Comparison of ENCODE assay signal across 36 cellular contexts in genomic region chr5:31674371-31674770, GRCh38. TPM values are rescaled to one million over a fixed set of nuclear protein-coding genes. Genes with fewer than 3 reads are reported as not detected.
"Had no signal": no experiment of that assay in that cellular context is flagged by ENCODE, and none has a peak within 500 bp of the region (broad histone marks: within the 10 kb centered on the region; RNA-seq: fewer than 3 reads in every experiment).

No MANE protein-coding gene starts in this region.

- H3K27ac Mint-ChIP-seq: activated CD4-positive, alpha-beta memory T cell treated with anti-CD3 and anti-CD28 coated beads for 36 hours; activated CD4-positive, alpha-beta T cell treated with anti-CD3 and anti-CD28 coated beads for 36 hours; activated CD4-positive, alpha-beta T cell treated with anti-CD3 and anti-CD28 coated beads, Interleukin-2, amount 10 ng/mL, durations not matched to agents 24 days and 14 days; activated CD8-positive, alpha-beta memory T cell treated with anti-CD3 and anti-CD28 coated beads, Interleukin-2, amount 10 ng/mL, durations not matched to agents 7 days and 5 days; activated CD8-positive, alpha-beta T cell treated with anti-CD3 and anti-CD28 coated beads, Interleukin-2, amount 10 ng/mL, durations not matched to agents 7 days and 5 days; activated naive CD4-positive, alpha-beta T cell treated with anti-CD3 and anti-CD28 coated beads for 36 hours; activated naive CD4-positive, alpha-beta T cell treated with anti-CD3 and anti-CD28 coated beads, Interleukin-2, amount 50 U/mL, for 24 hours; activated naive CD8-positive, alpha-beta T cell treated with anti-CD3 and anti-CD28 coated beads for 36 hours; activated naive CD8-positive, alpha-beta T cell treated with anti-CD3 and anti-CD28 coated beads, Interleukin-2, amount 50 U/mL, for 24 hours; activated T-helper 1 cell treated with anti-CD3 and anti-CD28 coated beads, Interleukin-12 subunit alpha, Interleukin-12 subunit beta, Interleukin-2, Interleukin-4 antibody, amounts not matched to agents 30 ng/mL and 10 ng/mL and 1 ng/mL, durations not matched to agents 14 hours and 24 hours and 36 hours; activated T-helper 2 cell treated with anti-CD3 and anti-CD28 coated beads, Interferon-gamma antibody, Interleukin-2, Interleukin-4, amounts not matched to agents 10 μg/mL and 5 μg/mL and 100 μg/mL, durations not matched to agents 14 hours and 24 hours and 36 hours; dendritic cell treated with granulocyte-macrophage colony-stimulating factor and Interleukin-4, amounts not matched to agents 40 ng/mL and 50 ng/mL, for 4 days had no signal

- H3K4me1 Mint-ChIP-seq: activated CD4-positive, alpha-beta T cell treated with anti-CD3 and anti-CD28 coated beads for 36 hours; activated CD4-positive, alpha-beta T cell treated with anti-CD3 and anti-CD28 coated beads, Interleukin-2, amount 10 ng/mL, durations not matched to agents 24 days and 14 days; activated CD8-positive, alpha-beta memory T cell treated with anti-CD3 and anti-CD28 coated beads, Interleukin-2, amount 10 ng/mL, durations not matched to agents 7 days and 5 days; activated naive CD4-positive, alpha-beta T cell treated with anti-CD3 and anti-CD28 coated beads, Interleukin-2, amount 50 U/mL, for 24 hours; activated naive CD8-positive, alpha-beta T cell treated with anti-CD3 and anti-CD28 coated beads for 36 hours; activated naive CD8-positive, alpha-beta T cell treated with anti-CD3 and anti-CD28 coated beads, Interleukin-2, amount 50 U/mL, for 24 hours had no signal

- H3K9me3 ChIP-seq: adrenal gland, body of pancreas, colonic mucosa, esophagus squamous epithelium, gastrocnemius medialis had no signal

- H3K4me3 ChIP-seq: adrenal gland, body of pancreas, cardiac muscle cell, colonic mucosa, dorsolateral prefrontal cortex, esophagus squamous epithelium, gastrocnemius medialis had no signal

- H3K9me3 Mint-ChIP-seq: activated naive CD4-positive, alpha-beta T cell treated with anti-CD3 and anti-CD28 coated beads for 36 hours; activated naive CD4-positive, alpha-beta T cell treated with anti-CD3 and anti-CD28 coated beads, Interleukin-2, amount 50 U/mL, for 24 hours; activated T-helper 1 cell treated with anti-CD3 and anti-CD28 coated beads, Interleukin-12 subunit alpha, Interleukin-12 subunit beta, Interleukin-2, Interleukin-4 antibody, amounts not matched to agents 30 ng/mL and 10 ng/mL and 1 ng/mL, durations not matched to agents 14 hours and 24 hours and 36 hours; activated T-helper 2 cell treated with anti-CD3 and anti-CD28 coated beads, Interferon-gamma antibody, Interleukin-2, Interleukin-4, amounts not matched to agents 10 μg/mL and 5 μg/mL and 100 μg/mL, durations not matched to agents 14 hours and 24 hours and 36 hours; dendritic cell treated with granulocyte-macrophage colony-stimulating factor and Interleukin-4, amounts not matched to agents 40 ng/mL and 50 ng/mL, for 4 days had no signal

- H3K27ac ChIP-seq: body of pancreas, cardiac muscle cell, colonic mucosa, dorsolateral prefrontal cortex, epithelial cell of prostate, esophagus squamous epithelium, foreskin keratinocyte, gastrocnemius medialis had no signal

- H3K27me3 Mint-ChIP-seq: activated CD4-positive, alpha-beta memory T cell treated with anti-CD3 and anti-CD28 coated beads for 36 hours; activated CD4-positive, alpha-beta T cell treated with anti-CD3 and anti-CD28 coated beads for 36 hours; activated CD4-positive, alpha-beta T cell treated with anti-CD3 and anti-CD28 coated beads, Interleukin-2, amount 10 ng/mL, durations not matched to agents 24 days and 14 days; activated CD8-positive, alpha-beta memory T cell treated with anti-CD3 and anti-CD28 coated beads, Interleukin-2, amount 10 ng/mL, durations not matched to agents 7 days and 5 days; activated naive CD8-positive, alpha-beta T cell treated with anti-CD3 and anti-CD28 coated beads for 36 hours; activated naive CD8-positive, alpha-beta T cell treated with anti-CD3 and anti-CD28 coated beads, Interleukin-2, amount 50 U/mL, for 24 hours; dendritic cell treated with granulocyte-macrophage colony-stimulating factor and Interleukin-4, amounts not matched to agents 40 ng/mL and 50 ng/mL, for 4 days; effector memory CD8-positive, alpha-beta T cell had no signal

- H3K4me3 Mint-ChIP-seq: activated CD4-positive, alpha-beta memory T cell treated with anti-CD3 and anti-CD28 coated beads for 36 hours; activated CD4-positive, alpha-beta T cell treated with anti-CD3 and anti-CD28 coated beads for 36 hours; activated CD4-positive, alpha-beta T cell treated with anti-CD3 and anti-CD28 coated beads, Interleukin-2, amount 10 ng/mL, durations not matched to agents 24 days and 14 days; activated CD8-positive, alpha-beta memory T cell treated with anti-CD3 and anti-CD28 coated beads, Interleukin-2, amount 10 ng/mL, durations not matched to agents 7 days and 5 days; activated CD8-positive, alpha-beta T cell treated with anti-CD3 and anti-CD28 coated beads, Interleukin-2, amount 10 ng/mL, durations not matched to agents 7 days and 5 days; activated naive CD4-positive, alpha-beta T cell treated with anti-CD3 and anti-CD28 coated beads for 36 hours; activated naive CD4-positive, alpha-beta T cell treated with anti-CD3 and anti-CD28 coated beads, Interleukin-2, amount 50 U/mL, for 24 hours; activated naive CD8-positive, alpha-beta T cell treated with anti-CD3 and anti-CD28 coated beads for 36 hours; activated naive CD8-positive, alpha-beta T cell treated with anti-CD3 and anti-CD28 coated beads, Interleukin-2, amount 50 U/mL, for 24 hours; activated T-helper 1 cell treated with anti-CD3 and anti-CD28 coated beads, Interleukin-12 subunit alpha, Interleukin-12 subunit beta, Interleukin-2, Interleukin-4 antibody, amounts not matched to agents 30 ng/mL and 10 ng/mL and 1 ng/mL, durations not matched to agents 14 hours and 24 hours and 36 hours; dendritic cell treated with granulocyte-macrophage colony-stimulating factor and Interleukin-4, amounts not matched to agents 40 ng/mL and 50 ng/mL, for 4 days; effector memory CD8-positive, alpha-beta T cell had no signal

- H3K36me3 Mint-ChIP-seq: activated CD4-positive, alpha-beta memory T cell treated with anti-CD3 and anti-CD28 coated beads for 36 hours; activated CD8-positive, alpha-beta memory T cell treated with anti-CD3 and anti-CD28 coated beads, Interleukin-2, amount 10 ng/mL, durations not matched to agents 7 days and 5 days; activated naive CD4-positive, alpha-beta T cell treated with anti-CD3 and anti-CD28 coated beads, Interleukin-2, amount 50 U/mL, for 24 hours; activated naive CD8-positive, alpha-beta T cell treated with anti-CD3 and anti-CD28 coated beads for 36 hours had no signal

- H3K4me1 ChIP-seq: body of pancreas, colonic mucosa, esophagus squamous epithelium, foreskin keratinocyte, gastrocnemius medialis had no signal

- H3K27me3 ChIP-seq: adrenal gland, body of pancreas, cardiac muscle cell, colonic mucosa, dorsolateral prefrontal cortex, esophagus squamous epithelium, foreskin keratinocyte, gastrocnemius medialis had no signal

- ATAC-seq: activated CD4-positive, alpha-beta T cell treated with anti-CD3 and anti-CD28 coated beads for 36 hours; activated CD8-positive, alpha-beta memory T cell treated with anti-CD3 and anti-CD28 coated beads, Interleukin-2, amount 10 ng/mL, durations not matched to agents 7 days and 5 days; activated CD8-positive, alpha-beta T cell treated with anti-CD3 and anti-CD28 coated beads, Interleukin-2, amount 10 ng/mL, durations not matched to agents 7 days and 5 days; activated naive CD8-positive, alpha-beta T cell treated with anti-CD3 and anti-CD28 coated beads, Interleukin-2, amount 50 U/mL, for 24 hours; body of pancreas; effector memory CD8-positive, alpha-beta T cell; foreskin keratinocyte; gastrocnemius medialis had no signal

- DNase-seq: activated CD4-positive, alpha-beta memory T cell treated with anti-CD3 and anti-CD28 coated beads for 36 hours; activated CD4-positive, alpha-beta T cell treated with anti-CD3 and anti-CD28 coated beads for 36 hours; activated CD4-positive, alpha-beta T cell treated with anti-CD3 and anti-CD28 coated beads, Interleukin-2, amount 10 ng/mL, durations not matched to agents 24 days and 14 days; activated CD4-positive, CD25-positive, alpha-beta regulatory T cell; activated CD4-positive, CD25-positive, alpha-beta regulatory T cell treated with anti-CD3 and anti-CD28 coated beads, Interleukin-2, amount 50 U/mL, for 72 hours; activated CD8-positive, alpha-beta memory T cell treated with anti-CD3 and anti-CD28 coated beads, Interleukin-2, amount 10 ng/mL, durations not matched to agents 7 days and 5 days; activated CD8-positive, alpha-beta memory T cell treated with anti-CD3 and anti-CD28 coated beads, Interleukin-2, amount 50 U/mL, for 4 hours; activated CD8-positive, alpha-beta T cell treated with anti-CD3 and anti-CD28 coated beads, Interleukin-2, amount 10 ng/mL, durations not matched to agents 7 days and 5 days; activated effector memory CD4-positive, alpha-beta T cell treated with anti-CD3 and anti-CD28 coated beads, Interleukin-2, amount 50 U/mL, for 16 hours; activated naive CD4-positive, alpha-beta T cell treated with anti-CD3 and anti-CD28 coated beads for 36 hours; activated naive CD8-positive, alpha-beta T cell treated with anti-CD3 and anti-CD28 coated beads for 36 hours; activated naive CD8-positive, alpha-beta T cell treated with anti-CD3 and anti-CD28 coated beads, Interleukin-2, amount 50 U/mL, for 24 hours; activated T-cell treated with anti-CD3 and anti-CD28 coated beads, Interleukin-2, amount 50 U/mL, for 1 hour; activated T-cell treated with anti-CD3 and anti-CD28 coated beads, Interleukin-2, amount 50 U/mL, for 48 hours; adrenal gland; amygdala; aorta; body of pancreas; central memory CD4-positive, alpha-beta T cell; cerebellar nuclear complex; colonic mucosa; dorsolateral prefrontal cortex; effector CD4-positive, alpha-beta T cell; effector memory CD8-positive, alpha-beta T cell; esophagus squamous epithelium; foreskin keratinocyte; gastrocnemius medialis; glutamatergic neuron; T-helper 2 cell had no signal

- H3K36me3 ChIP-seq: adrenal gland, cardiac muscle cell, colonic mucosa, esophagus squamous epithelium, gastrocnemius medialis had no signal

RNA-seq across cellular contexts. Expression of gene PDZD2, which starts 35.4 kb away (rescaled TPM):
- total RNA-seq: activated CD4-positive, alpha-beta memory T cell treated with anti-CD3 and anti-CD28 coated beads for 36 hours; activated CD4-positive, alpha-beta T cell treated with anti-CD3 and anti-CD28 coated beads, Interleukin-2, amount 10 ng/mL, durations not matched to agents 24 days and 14 days; activated CD8-positive, alpha-beta memory T cell treated with anti-CD3 and anti-CD28 coated beads, Interleukin-2, amount 10 ng/mL, durations not matched to agents 7 days and 5 days; activated CD8-positive, alpha-beta T cell treated with anti-CD3 and anti-CD28 coated beads, Interleukin-2, amount 10 ng/mL, durations not matched to agents 7 days and 5 days; activated T-helper 1 cell treated with anti-CD3 and anti-CD28 coated beads, Interleukin-12 subunit alpha, Interleukin-12 subunit beta, Interleukin-2, Interleukin-4 antibody, amounts not matched to agents 30 ng/mL and 10 ng/mL and 1 ng/mL, durations not matched to agents 14 hours and 24 hours and 36 hours; T-helper 1 cell treated with Interleukin-12 subunit alpha and Interleukin-12 subunit beta and Interleukin-4 antibody, amounts not matched to agents 30 ng/mL and 1 ng/mL, for 36 hours had no signal
